In the genomic region with DNA sequence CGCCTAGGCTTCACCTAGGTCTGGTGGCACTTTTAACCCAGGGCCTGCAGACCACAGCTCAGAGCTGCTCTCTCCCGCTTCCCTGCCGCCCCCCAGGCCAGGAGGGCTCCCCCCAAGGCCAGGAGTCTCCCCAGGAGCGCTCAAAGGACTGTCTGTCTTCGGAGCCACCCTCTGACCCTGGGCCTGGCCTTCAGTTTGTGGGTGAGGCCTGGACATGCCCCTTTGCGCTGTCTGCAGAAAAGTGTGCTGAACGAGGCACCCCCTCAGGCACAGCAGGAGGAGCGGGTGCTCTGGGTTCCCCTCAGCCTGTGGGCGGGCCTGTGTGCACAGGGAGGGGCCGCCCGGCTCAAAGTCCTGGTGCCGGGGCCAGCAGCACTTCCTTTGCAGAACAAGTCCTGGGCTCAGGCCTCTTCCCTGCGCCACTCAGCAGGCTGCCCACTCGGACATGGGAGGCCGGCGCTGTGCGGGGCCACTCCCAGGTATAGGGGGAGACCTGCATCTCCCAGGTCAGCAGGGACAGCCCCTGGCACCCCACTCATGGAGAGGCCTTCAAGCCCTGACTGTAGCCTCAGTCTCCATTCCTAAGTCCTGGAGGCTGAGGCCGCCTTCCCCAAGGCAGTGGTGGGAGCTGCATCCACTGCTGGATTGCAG, we compare ENCODE assay signal across 17 cellular contexts. TPM values are rescaled to one million over a fixed set of nuclear protein-coding genes. Genes with fewer than 3 reads are reported as not detected.
DNase-seq lines count a peak whose midpoint lies in the region; ATAC-seq and TF ChIP-seq lines count a peak whose summit lies in the region.
"Had no signal": no experiment of that assay in that cellular context is flagged by ENCODE, and none has a peak within 500 bp of the region (broad histone marks: within the 10 kb centered on the region; RNA-seq: fewer than 3 reads in every experiment).

No MANE protein-coding gene starts in this region.

- no peak for ATAC-seq in HG03442 (IDR thresholded peaks at IDR 0.05; ENCODE audit: unreplicated experiment)
- ATAC-seq: activated CD8-positive, alpha-beta memory T cell treated with anti-CD3 and anti-CD28 coated beads, Interleukin-2, amount 10 ng/mL, durations not matched to agents 7 days and 5 days; natural killer cell treated with Interleukin-12 subunit alpha and Interleukin-12 subunit beta and Interleukin-15 and Interleukin-18, amount 100 ng/mL, for 72 hours had no signal

- H3K9ac ChIP-seq in BLaER1 treated with 17β-estradiol and CSF1 and Interleukin-3, amounts not matched to agents 10 nM and 100 nM = peak overlapping the region in 5 of 11 experiments; percentile 13 to 61 (median 26); a peak in 4 of 22 replicates
- H3K9ac ChIP-seq in mucosa of stomach (ENCODE audit: low read length) = peak overlapping the region; percentile 62

- H3K27ac ChIP-seq in BLaER1 treated with 17β-estradiol and CSF1 and Interleukin-3, amounts not matched to agents 10 nM and 100 nM = peak overlapping the region in 7 of 11 experiments; percentile 3 to 60 (median 30); a peak in 9 of 22 replicates
- H3K27ac ChIP-seq in Peyer's patch (peak overlapping the region in 3 of 4 donors; percentile 81 to 95 (median 94)), ovary (no peak overlapping the region)
- H3K27ac ChIP-seq: prostate gland had no signal

- no peaks in the 10 kb centered on the region for H3K9me3 ChIP-seq in BLaER1 treated with 17β-estradiol and CSF1 and Interleukin-3, amounts not matched to agents 10 nM and 100 nM (replicated peaks in 1 of 11)
- H3K9me3 ChIP-seq in Peyer's patch (no peaks in the 10 kb centered on the region), mucosa of stomach (ENCODE audit: control insufficient read depth, low read length) (no peaks in the 10 kb centered on the region), ovary (no peaks in the 10 kb centered on the region)
- H3K9me3 ChIP-seq: prostate gland had no signal

- peaks cover 0 to 51% (median 7%) of the 10 kb centered on the region in 11 experiments; a peak in 10 of 22 replicates for H4K20me1 ChIP-seq in BLaER1 treated with 17β-estradiol and CSF1 and Interleukin-3, amounts not matched to agents 10 nM and 100 nM

- H3K4me1 ChIP-seq in BLaER1 treated with 17β-estradiol and CSF1 and Interleukin-3, amounts not matched to agents 10 nM and 100 nM = peaks cover 41 to 85% (median 83%) of the 10 kb centered on the region in 10 experiments
- H3K4me1 ChIP-seq in Peyer's patch (peaks cover 13 to 98% (median 31%) of the 10 kb centered on the region in 4 donors), mucosa of stomach (ENCODE audit: control insufficient read depth, insufficient read depth, low read length) (peaks cover 98% of the 10 kb centered on the region), ovary (ENCODE audit: insufficient read depth) (peaks cover 3% of the 10 kb centered on the region)

- H3K36me3 ChIP-seq in BLaER1 treated with 17β-estradiol and CSF1 and Interleukin-3, amounts not matched to agents 10 nM and 100 nM = peaks cover 13 to 44% (median 29%) of the 10 kb centered on the region in 11 experiments; a peak in 21 of 22 replicates
- H3K36me3 ChIP-seq in Peyer's patch (peaks cover 0 to 20% (median 0%) of the 10 kb centered on the region in 3 donors), mucosa of stomach (ENCODE audit: control insufficient read depth, insufficient read depth, low read length) (no peaks in the 10 kb centered on the region), ovary (no peaks in the 10 kb centered on the region)
- H3K36me3 ChIP-seq: prostate gland had no signal

- WGBS in ovary, 3 donors = 83 to 87% (median 85%) methylated on average over 10 to 18 of the region's 18 CpGs

- H3K27me3 ChIP-seq in BLaER1 treated with 17β-estradiol and CSF1 and Interleukin-3, amounts not matched to agents 10 nM and 100 nM = no peaks in the 10 kb centered on the region
- H3K27me3 ChIP-seq in Peyer's patch (no peaks in the 10 kb centered on the region), mucosa of stomach (ENCODE audit: control insufficient read depth, insufficient read depth, low read length) (no peaks in the 10 kb centered on the region), ovary (no peaks in the 10 kb centered on the region)

- peak in 2 of 3 donors; percentile 88 to 93 for DNase-seq in Peyer's patch
- DNase-seq in erythroblast (lab: John Stamatoyannopoulos, UW) = peak; percentile 39 to 50
- no peak for DNase-seq in COLO668 (lab: John Stamatoyannopoulos, UW; ENCODE audit: unreplicated experiment)
- DNase-seq in ovary = no peak
- DNase-seq in stimulated activated CD8-positive, alpha-beta memory T cell treated with anti-CD3 and anti-CD28 coated beads, Interleukin-4, amount 100 ng/mL, for 48 hours = no peak
- DNase-seq: activated CD8-positive, alpha-beta memory T cell treated with anti-CD3 and anti-CD28 coated beads, Interleukin-2, amount 10 ng/mL, durations not matched to agents 7 days and 5 days; activated gamma-delta T cell; dermis blood vessel endothelial cell; KG1; kidney glomerular epithelial cell; NCI-H1105; NCI-H2171 treated with DMSO at 0.1 percent for 48 hours had no signal

- peak in 1 of 6 experiments; percentile 19 for TF ChIP-seq CTCF in Peyer's patch (IDR thresholded peaks at IDR 0.05)
- TF ChIP-seq CTCF in ovary (IDR thresholded peaks at IDR 0.05) = no peak

- peak; percentile 88 to 90 for TF ChIP-seq POLR2A in Peyer's patch (IDR thresholded peaks at IDR 0.05)
- no peak for TF ChIP-seq POLR2A in erythroblast (IDR thresholded peaks at IDR 0.05; ENCODE audit: low read length)
- no peak for TF ChIP-seq POLR2A in ovary (IDR thresholded peaks at IDR 0.05)

- peak overlapping the region in 6 of 11 experiments; percentile 3 to 89 (median 82); a peak in 11 of 22 replicates for H3K4me2 ChIP-seq in BLaER1 treated with 17β-estradiol and CSF1 and Interleukin-3, amounts not matched to agents 10 nM and 100 nM

- no peak overlapping the region for H3K4me3 ChIP-seq in BLaER1 treated with 17β-estradiol and CSF1 and Interleukin-3, amounts not matched to agents 10 nM and 100 nM
- peak overlapping the region in 2 of 4 donors; percentile 14 to 31 for H3K4me3 ChIP-seq in Peyer's patch
- H3K4me3 ChIP-seq in mucosa of stomach (ENCODE audit: low read length) = no peak overlapping the region
- H3K4me3 ChIP-seq in ovary = no peak overlapping the region
- H3K4me3 ChIP-seq: prostate gland had no signal

- intact Hi-C loops in ovary (cut with DNase I) = no loop called here

- no peak for TF ChIP-seq EP300 in ovary (IDR thresholded peaks at IDR 0.05)

RNA-seq across cellular contexts. Expression of a gene that starts 14.3 kb away (rescaled TPM):
- total RNA-seq in Peyer's patch (10 to 100 TPM; 13.2 to 96.5 (median 77.8) TPM), ovary (1 to 10 TPM in 4 of 7 donors, under 1 TPM in 3; 0.45 to 7.9 (median 2.9) TPM)
- 1 to 10 TPM in 1 of 2 donors, not detected in 1; 1.8 TPM for polyA plus RNA-seq in ovary
- total RNA-seq: activated CD8-positive, alpha-beta memory T cell treated with anti-CD3 and anti-CD28 coated beads, Interleukin-2, amount 10 ng/mL, durations not matched to agents 7 days and 5 days had no signal

Comparison
In these comparisons a context has a peak if more than half of its experiments do, and no peak if none do; other contexts are left out.
1. H3K27ac ChIP-seq: peak in BLaER1 treated with 17β-estradiol and CSF1 and Interleukin-3, amounts not matched to agents 10 nM and 100 nM (7 of 11) and Peyer's patch (3 of 4); none in ovary (0 of 2).
2. DNase-seq: peak in Peyer's patch (2 of 3) and erythroblast (2 of 2); none in COLO668 (single experiment), ovary (0 of 5) and stimulated activated CD8-positive, alpha-beta memory T cell treated with anti-CD3 and anti-CD28 coated beads, Interleukin-4, amount 100 ng/mL, for 48 hours (single experiment).
3. POLR2A ChIP-seq: peak in Peyer's patch (2 of 2); none in erythroblast (single experiment) and ovary (single experiment).